ENCODE assay signal across 8 cellular contexts in the genomic region with DNA sequence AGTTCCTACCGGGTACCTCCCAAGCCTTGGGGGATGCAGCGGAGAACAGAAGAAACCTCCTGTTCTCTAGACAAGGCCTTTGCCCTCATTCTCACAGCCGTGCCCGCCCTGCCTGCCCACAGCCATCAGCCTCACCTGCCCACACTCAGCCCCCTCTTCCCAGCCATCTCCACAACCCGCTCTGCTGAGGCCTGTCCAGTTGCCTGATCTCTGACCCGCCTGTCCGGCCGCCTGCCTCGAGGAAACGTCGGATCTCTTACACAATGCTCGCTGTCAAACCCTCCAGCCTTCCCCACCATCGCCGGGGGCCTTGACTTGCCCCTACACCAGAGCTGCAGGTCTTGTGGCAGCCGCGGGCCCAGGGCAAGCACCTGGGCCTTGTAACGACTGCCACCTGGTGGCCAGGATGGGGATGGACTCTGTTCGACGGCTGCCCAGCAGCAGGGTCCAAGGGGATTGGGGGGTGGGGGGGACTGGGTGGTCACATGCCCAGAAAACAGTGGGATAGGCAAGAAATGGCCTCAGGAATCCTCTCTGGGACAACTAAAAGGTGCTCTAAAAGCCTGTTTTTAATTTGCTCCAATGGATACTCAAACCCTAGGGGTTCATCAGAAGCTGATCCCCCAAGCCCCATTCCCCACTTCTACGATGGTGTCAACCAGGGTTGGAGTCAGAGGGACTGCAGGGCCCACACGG. TPM values are rescaled to one million over a fixed set of nuclear protein-coding genes. Genes with fewer than 3 reads are reported as not detected.
DNase-seq lines count a peak whose midpoint lies in the region; ATAC-seq, FAIRE-seq and TF ChIP-seq lines count a peak whose summit lies in the region.

No MANE protein-coding gene starts in this region.

- DNase-seq in A673 (ENCODE audit: low spot score) (peak; percentile 77), GM18507 (ENCODE audit: extremely low spot score, insufficient read length, low read depth) (peak; percentile 73), NCI-H446 (lab: John Stamatoyannopoulos, UW) (peak; percentile 24 to 77), ecto neural progenitor cell (ENCODE audit: low spot score) (peak; percentile 86), mucosa of descending colon (peak; percentile 65 to 77 (median 75))
- DNase-seq in activated CD4-positive, alpha-beta T cell treated with anti-CD3 and anti-CD28 coated beads, Interleukin-2, amount 50 U/mL, for 24 hours (ENCODE audit: low read depth in 1 of 2, low spot score in 1 of 2): peak; percentile 49 to 56
- peak; percentile 32 to 52 for DNase-seq in stimulated activated CD8-positive, alpha-beta memory T cell treated with anti-CD3 and anti-CD28 coated beads, Interleukin-7, amount 100 ng/mL, for 1 hour (ENCODE audit: low read depth in 2 of 2)

- intact Hi-C loops in A673 (cut with micrococcal nuclease; ENCODE audit: unreplicated experiment) (loop anchor here (2.0 to 10.0 kb wide), 4 partner anchors 334 to 684 kb away; no protein-coding TSS in a partner anchor), mucosa of descending colon (cut with DNase I, micrococcal nuclease) (no loop called here)

- H3K36me3 ChIP-seq in A673 (ENCODE audit: insufficient read depth, low read length, poor library complexity, severe bottlenecking): peaks cover 9% of the 10 kb centered on the region
- no peaks in the 10 kb centered on the region for H3K36me3 ChIP-seq in mucosa of descending colon (ENCODE audit: low read depth)

- BruUV-seq in A673 (replicated peaks; lab: Mats Ljungman, UMichigan): no TSS peak

- H3K4me1 ChIP-seq in A673 (ENCODE audit: insufficient read depth, low read length, poor library complexity, severe bottlenecking) (peaks cover 17% of the 10 kb centered on the region), mucosa of descending colon (ENCODE audit: low read depth) (no peaks in the 10 kb centered on the region)

- CTCF ChIA-PET in A673 (lab: Charles Lee): interaction anchor here (0.6 to 2.2 kb wide), 13 partner anchors 10 to 597 kb away, joined by 3 to 31 read pairs (median 4); no protein-coding TSS in a partner anchor

- no peaks in the 10 kb centered on the region for H3K27me3 ChIP-seq in A673 (replicated peaks; ENCODE audit: insufficient read depth, low read depth, low read length, poor library complexity)

- H3K27ac ChIP-seq in A673 (ENCODE audit: low read depth, low read length, poor library complexity, severe bottlenecking): no peak overlapping the region

- POLR2A ChIA-PET in A673 (lab: Charles Lee; ENCODE audit: low non-redundant PET): interaction anchor here (0.6 kb wide), 1 partner anchor 98 kb away, joined by 10 read pairs; no protein-coding TSS in a partner anchor

- H3K4me3 ChIP-seq in A673 (ENCODE audit: low read depth, low read length, poor library complexity, severe bottlenecking) (no peak overlapping the region), mucosa of descending colon (no peak overlapping the region)

- ATAC-seq in mucosa of descending colon: peak; percentile 73
- no peak for ATAC-seq in HG02588 (IDR thresholded peaks at IDR 0.05; ENCODE audit: unreplicated experiment)

- no peaks in the 10 kb centered on the region for H3K9me3 ChIP-seq in A673 (ENCODE audit: low read depth, low read length, poor library complexity, severe bottlenecking)
- H3K9me3 ChIP-seq in mucosa of descending colon: no peaks in the 10 kb centered on the region

- FAIRE-seq in GM18507 (lab: Jason Lieb, UNC): peak; percentile 79

- peak; percentile 90 for TF ChIP-seq CTCF in A673 (conservative IDR thresholded peaks at IDR 0.05; ENCODE audit: low read depth, low read length)
- TF ChIP-seq CTCF in mucosa of descending colon (IDR thresholded peaks at IDR 0.05): peak; percentile 68

RNA-seq across cellular contexts. Expression of a gene that starts 31.0 kb away (rescaled TPM):
- total RNA-seq in A673 (2021): 0.52 and 0.82 TPM in 2 replicates
- total RNA-seq in mucosa of descending colon: 1 to 10 TPM in 1 of 3 donors, under 1 TPM in 1, not detected in 1; 0.55 to 3.9 TPM
